ENCODE assay signal across 4 cellular contexts in the genomic region with DNA sequence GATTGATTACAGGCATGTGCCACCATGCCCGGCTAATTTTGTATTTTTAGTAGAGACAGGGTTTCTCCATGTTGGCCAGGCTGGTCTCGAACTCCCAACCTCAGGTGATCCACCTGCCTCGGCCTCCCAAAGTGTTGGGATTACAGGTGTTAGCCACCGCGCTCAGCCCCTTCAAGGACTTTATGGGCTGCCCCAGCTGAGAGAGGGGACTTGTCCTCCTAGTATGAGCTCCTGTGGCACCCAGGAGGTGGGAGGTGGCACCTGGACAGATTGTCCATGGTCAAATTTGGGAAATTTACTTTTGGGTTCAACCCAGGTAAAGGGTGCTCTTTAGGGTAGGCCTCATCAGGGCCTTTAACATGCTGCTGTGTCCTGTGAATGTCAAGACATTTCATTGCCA. TPM values are rescaled to one million over a fixed set of nuclear protein-coding genes. Genes with fewer than 3 reads are reported as not detected.
"Had no signal": no experiment of that assay in that cellular context is flagged by ENCODE, and none has a peak within 500 bp of the region (broad histone marks: within the 10 kb centered on the region; RNA-seq: fewer than 3 reads in every experiment).

No MANE protein-coding gene starts in this region.

RNA-seq across cellular contexts. Expression of gene PACSIN1, which starts 17.9 kb away (rescaled TPM):
- total RNA-seq: bronchial epithelial cell, LHCN-M2, RPMI7951, SJCRH30 had no signal
